Comparison of ENCODE assay signal across 1 cellular context in genomic region chr14:61618448-61618847, GRCh38.
TF ChIP-seq lines count a peak whose summit lies in the region.

No MANE protein-coding gene starts in this region.

TF ChIP-seq in IMR-90, 13 proteins besides CTCF, POLR2A, EP300 and RAD21:
- TF ChIP-seq ELK1 (IDR thresholded peaks at IDR 0.05; ENCODE audit: borderline replicate concordance, low read depth, low read length) (no peak), RCOR1 (IDR thresholded peaks at IDR 0.05; ENCODE audit: insufficient replicate concordance, low read length) (no peak), FOS (IDR thresholded peaks at IDR 0.05; ENCODE audit: low read depth, low read length) (no peak), MXI1 (IDR thresholded peaks at IDR 0.05; ENCODE audit: borderline replicate concordance, low read depth, low read length) (no peak), BHLHE40 (IDR thresholded peaks at IDR 0.05; ENCODE audit: low read depth, low read length) (no peak), NFE2L2 (IDR thresholded peaks at IDR 0.05; ENCODE audit: low read depth, low read length) (no peak)
- TF ChIP-seq, protein P1, sequence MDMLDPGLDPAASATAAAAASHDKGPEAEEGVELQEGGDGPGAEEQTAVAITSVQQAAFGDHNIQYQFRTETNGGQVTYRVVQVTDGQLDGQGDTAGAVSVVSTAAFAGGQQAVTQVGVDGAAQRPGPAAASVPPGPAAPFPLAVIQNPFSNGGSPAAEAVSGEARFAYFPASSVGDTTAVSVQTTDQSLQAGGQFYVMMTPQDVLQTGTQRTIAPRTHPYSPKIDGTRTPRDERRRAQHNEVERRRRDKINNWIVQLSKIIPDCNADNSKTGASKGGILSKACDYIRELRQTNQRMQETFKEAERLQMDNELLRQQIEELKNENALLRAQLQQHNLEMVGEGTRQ (IDR thresholded peaks at IDR 0.05; ENCODE audit: low read depth, low read length): no peak
